24 cellular contexts compared by ENCODE assay signal in the genomic region with DNA sequence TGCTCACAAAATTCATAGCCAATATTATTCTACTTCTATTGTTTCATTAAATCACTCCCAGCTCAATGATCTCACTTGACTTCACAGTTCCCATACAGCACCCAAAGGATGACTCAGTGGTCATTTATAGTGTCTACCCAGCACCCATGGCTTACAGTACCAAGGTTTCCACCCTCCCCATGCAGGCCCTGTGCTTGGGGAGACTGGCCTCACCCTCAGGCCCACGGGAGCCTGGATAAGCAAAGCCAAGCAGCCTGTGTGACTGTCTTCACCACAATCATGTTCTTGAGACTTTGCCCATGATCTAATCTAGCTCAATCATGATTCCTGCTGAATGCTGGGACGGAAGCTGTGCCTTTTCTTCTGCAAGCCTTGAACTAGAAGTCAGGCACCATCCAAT.
A peak's percentile ranks its signal among the peaks of the same experiment; 100 is the strongest.
DNase-seq lines count a peak whose midpoint lies in the region; ATAC-seq, FAIRE-seq and TF ChIP-seq lines count a peak whose summit lies in the region.
"Had no signal": no experiment of that assay in that cellular context is flagged by ENCODE, and none has a peak within 500 bp of the region (broad histone marks: within the 10 kb centered on the region; RNA-seq: fewer than 3 reads in every experiment).

No MANE protein-coding gene starts in this region.

- TF ChIP-seq CTCF in fibroblast of mammary gland (conservative IDR thresholded peaks at IDR 0.05; ENCODE audit: control insufficient read depth, insufficient read depth, low read depth, low read length): no peak
- TF ChIP-seq CTCF in osteoblast (IDR thresholded peaks at IDR 0.05; ENCODE audit: extremely low read depth, low read depth, low read length): no peak
- no peak for TF ChIP-seq CTCF in kidney (IDR thresholded peaks at IDR 0.05; ENCODE audit: borderline replicate concordance, extremely low read depth, insufficient read depth)

- H3K4me2 ChIP-seq in osteoblast (ENCODE audit: insufficient read depth, low read length): peak overlapping the region; percentile 57
- H3K4me2 ChIP-seq: KMS-11 had no signal

- H3K36me3 ChIP-seq in osteoblast (ENCODE audit: insufficient read depth, low read length) (no peaks in the 10 kb centered on the region), kidney (ENCODE audit: control insufficient read depth in 1 of 2, insufficient read depth in 2 of 2, low read length in 2 of 2) (no peaks in the 10 kb centered on the region)
- H3K36me3 ChIP-seq: colonic mucosa, neutrophil had no signal

- H3K4me3 ChIP-seq in fibroblast of mammary gland (ENCODE audit: control insufficient read depth, low read depth, low read length): no peak overlapping the region
- no peak overlapping the region for H3K4me3 ChIP-seq in osteoblast (ENCODE audit: insufficient read depth, low read length)
- no peak overlapping the region for H3K4me3 ChIP-seq in kidney (ENCODE audit: low read length in 2 of 2)
- H3K4me3 ChIP-seq: colonic mucosa, mucosa of descending colon had no signal

- no peak overlapping the region for H3K9ac ChIP-seq in kidney (ENCODE audit: low read length in 2 of 2)
- H3K9ac ChIP-seq: KMS-11 had no signal

- no peaks in the 10 kb centered on the region for H4K20me1 ChIP-seq in osteoblast (ENCODE audit: insufficient read depth, low read length)

- H3K27ac ChIP-seq in osteoblast (ENCODE audit: low read depth, low read length) (peak overlapping the region; percentile 83), kidney (ENCODE audit: low read depth in 2 of 2, low read length in 2 of 2) (no peak overlapping the region)
- H3K27ac ChIP-seq: colonic mucosa, KMS-11, neutrophil, VCaP had no signal

- no peak for FAIRE-seq in kidney (lab: Jason Lieb, UNC)
- FAIRE-seq: endometrium had no signal

- H3K9me3 ChIP-seq in osteoblast (ENCODE audit: low read depth, low read length) (no peaks in the 10 kb centered on the region), kidney (ENCODE audit: control insufficient read depth in 1 of 2, low read length in 2 of 2) (no peaks in the 10 kb centered on the region)
- H3K9me3 ChIP-seq: colonic mucosa, neutrophil had no signal

- H3K4me1 ChIP-seq in osteoblast (ENCODE audit: insufficient read depth, low read length) (peaks cover 25% of the 10 kb centered on the region), kidney (ENCODE audit: control insufficient read depth in 1 of 2, insufficient read depth in 1 of 2, low read depth in 1 of 2, low read length in 2 of 2) (no peaks in the 10 kb centered on the region)
- H3K4me1 ChIP-seq: colonic mucosa had no signal

- peak; percentile 69 for DNase-seq in EL
- peak; percentile 26 for DNase-seq in RPMI7951 (ENCODE audit: low read depth)
- DNase-seq in fibroblast of mammary gland (ENCODE audit: low read depth): peak; percentile 21
- DNase-seq in osteoblast (ENCODE audit: insufficient read length, low spot score, missing footprints): peak; percentile 72
- DNase-seq in kidney: no peak
- DNase-seq in Right ventricle myocardium superior: no peak
- no peak for DNase-seq in NCI-H187 treated with DMSO at 0.1 percent for 48 hours (lab: John Stamatoyannopoulos, UW)
- DNase-seq in KBM-7: no peak
- DNase-seq: activated CD4-positive, alpha-beta T cell treated with anti-CD3 and anti-CD28 coated beads, Interleukin-2, amount 50 U/mL, for 1 hour; activated CD8-positive, alpha-beta memory T cell treated with anti-CD3 and anti-CD28 coated beads, Interleukin-2, amount 50 U/mL, for 48 hours; activated gamma-delta T cell; AML-193; aorta; colonic mucosa; foreskin melanocyte; mucosa of descending colon; NCI-H1105 treated with DMSO at 0.1 percent for 48 hours; NCI-H526; SIG-M5; T-helper 17 cell had no signal

- H2AFZ ChIP-seq in osteoblast (ENCODE audit: low read length): peak overlapping the region; percentile 3

- no peak for ATAC-seq in Right ventricle myocardium superior (ENCODE audit: poor library complexity)
- ATAC-seq: mucosa of descending colon, T-helper 17 cell had no signal

- no peaks in the 10 kb centered on the region for H3K27me3 ChIP-seq in osteoblast (ENCODE audit: insufficient read depth, low read length)
- H3K27me3 ChIP-seq: colonic mucosa, neutrophil had no signal

- no peaks in the 10 kb centered on the region for H3K79me2 ChIP-seq in osteoblast (ENCODE audit: insufficient read depth, low read length)

- in situ Hi-C loops in KBM-7 (cut with MboI; ENCODE audit: low pct_unique_long_range_greater_than_20kb, low sequenced_read_pairs): no loop called here

- intact Hi-C loops in kidney (cut with DNase I) (no loop called here), Right ventricle myocardium superior (cut with DNase I) (no loop called here)

Comparison
In these comparisons a context has a peak if more than half of its experiments do, and no peak if none do; other contexts are left out.
1. DNase-seq: peak in EL (single experiment), RPMI7951 (single experiment), fibroblast of mammary gland (single experiment) and osteoblast (single experiment); none in kidney (single experiment), Right ventricle myocardium superior (single experiment), NCI-H187 treated with DMSO at 0.1 percent for 48 hours (single experiment) and KBM-7 (single experiment).